ENCODE assay signal across 32 cellular contexts in genomic region chr3:128146201-128146600, GRCh38.
"Had no signal": no experiment of that assay in that cellular context is flagged by ENCODE, and none has a peak within 500 bp of the region (broad histone marks: within the 10 kb centered on the region; RNA-seq: fewer than 3 reads in every experiment).

No MANE protein-coding gene starts in this region.

- H3K4me1 ChIP-seq: SJSA1 had no signal

- H3K4me3 Mint-ChIP-seq: activated CD4-positive, alpha-beta T cell treated with anti-CD3 and anti-CD28 coated beads for 36 hours; activated CD4-positive, alpha-beta T cell treated with anti-CD3 and anti-CD28 coated beads, Interleukin-2, amount 10 ng/mL, durations not matched to agents 7 days and 5 days; activated CD8-positive, alpha-beta T cell treated with anti-CD3 and anti-CD28 coated beads, Interleukin-2, amount 10 ng/mL, durations not matched to agents 7 days and 5 days; activated naive CD4-positive, alpha-beta T cell treated with anti-CD3 and anti-CD28 coated beads, Interleukin-2, amount 10 ng/mL, durations not matched to agents 7 days and 5 days; activated naive CD8-positive, alpha-beta T cell; activated naive CD8-positive, alpha-beta T cell treated with anti-CD3 and anti-CD28 coated beads, Interleukin-2, amount 50 U/mL, for 24 hours; central memory CD8-positive, alpha-beta T cell; T-helper 1 cell treated with Interleukin-12 subunit alpha and Interleukin-12 subunit beta and Interleukin-4 antibody, amounts not matched to agents 30 μg/mL and 1 μg/mL, for 36 hours; T-helper 2 cell treated with Interferon-gamma antibody and Interleukin-4, amounts not matched to agents 5 μg/mL and 100 μg/mL, for 36 hours had no signal

- H3K27ac ChIP-seq: brain microvascular endothelial cell, cardiac muscle cell, SJSA1 had no signal

- ATAC-seq: activated CD4-positive, alpha-beta T cell treated with anti-CD3 and anti-CD28 coated beads for 36 hours; activated CD8-positive, alpha-beta T cell treated with anti-CD3 and anti-CD28 coated beads, Interleukin-2, amount 10 ng/mL, durations not matched to agents 7 days and 5 days; activated naive CD8-positive, alpha-beta T cell treated with anti-CD3 and anti-CD28 coated beads, Interleukin-2, amount 50 U/mL, for 24 hours; Panc1 had no signal

- DNase-seq: activated CD4-positive, alpha-beta T cell treated with anti-CD3 and anti-CD28 coated beads for 36 hours; activated CD4-positive, alpha-beta T cell treated with anti-CD3 and anti-CD28 coated beads, Interleukin-2, amount 10 ng/mL, durations not matched to agents 7 days and 5 days; activated CD4-positive, alpha-beta T cell treated with anti-CD3 and anti-CD28 coated beads, Interleukin-2, amount 50 U/mL, for 48 hours; activated CD8-positive, alpha-beta memory T cell treated with anti-CD3 and anti-CD28 coated beads, Interleukin-2, amount 50 U/mL, for 4 hours; activated CD8-positive, alpha-beta T cell treated with anti-CD3 and anti-CD28 coated beads, Interleukin-2, amount 10 ng/mL, durations not matched to agents 7 days and 5 days; activated effector memory CD4-positive, alpha-beta T cell treated with Interleukin-2 at 50 U/mL for 16 hours; activated naive CD4-positive, alpha-beta T cell treated with anti-CD3 and anti-CD28 coated beads, Interleukin-2, amount 10 ng/mL, durations not matched to agents 7 days and 5 days; activated naive CD8-positive, alpha-beta T cell treated with anti-CD3 and anti-CD28 coated beads, Interleukin-2, amount 50 U/mL, for 24 hours; activated T-cell treated with anti-CD3 and anti-CD28 coated beads, Interleukin-2, amount 50 U/mL, for 48 hours; anterior cingulate cortex; brain microvascular endothelial cell; Karpas-422; NCI-H1105; NCI-H1417 treated with DMSO at 0.1 percent for 48 hours; NCI-H187 treated with DMSO at 0.1 percent for 48 hours; NCI-H2081 treated with DMSO at 0.1 percent for 48 hours; NCI-H226; NCI-H446 treated with DMSO at 0.1 percent for 48 hours; NCI-H524; NCI-H69; NCI-H82; RPMI8226; SHP77 treated with DMSO at 0.1 percent for 48 hours; SK-N-SH had no signal

- H3K4me3 ChIP-seq: cardiac muscle cell, SJSA1 had no signal

- H3K4me2 ChIP-seq: SK-N-SH had no signal

- H3K27ac Mint-ChIP-seq: activated CD4-positive, alpha-beta T cell treated with anti-CD3 and anti-CD28 coated beads for 36 hours; activated CD4-positive, alpha-beta T cell treated with anti-CD3 and anti-CD28 coated beads, Interleukin-2, amount 10 ng/mL, durations not matched to agents 7 days and 5 days; activated CD8-positive, alpha-beta T cell treated with anti-CD3 and anti-CD28 coated beads, Interleukin-2, amount 10 ng/mL, durations not matched to agents 7 days and 5 days; activated naive CD4-positive, alpha-beta T cell treated with anti-CD3 and anti-CD28 coated beads, Interleukin-2, amount 10 ng/mL, durations not matched to agents 7 days and 5 days; activated naive CD8-positive, alpha-beta T cell; activated naive CD8-positive, alpha-beta T cell treated with anti-CD3 and anti-CD28 coated beads, Interleukin-2, amount 50 U/mL, for 24 hours; T-helper 1 cell treated with Interleukin-12 subunit alpha and Interleukin-12 subunit beta and Interleukin-4 antibody, amounts not matched to agents 30 μg/mL and 1 μg/mL, for 36 hours; T-helper 2 cell treated with Interferon-gamma antibody and Interleukin-4, amounts not matched to agents 5 μg/mL and 100 μg/mL, for 36 hours had no signal

- H3K9me3 Mint-ChIP-seq: activated CD4-positive, alpha-beta T cell treated with anti-CD3 and anti-CD28 coated beads, Interleukin-2, amount 10 ng/mL, durations not matched to agents 7 days and 5 days; activated naive CD4-positive, alpha-beta T cell treated with anti-CD3 and anti-CD28 coated beads, Interleukin-2, amount 10 ng/mL, durations not matched to agents 7 days and 5 days; activated naive CD8-positive, alpha-beta T cell treated with anti-CD3 and anti-CD28 coated beads, Interleukin-2, amount 50 U/mL, for 24 hours; central memory CD8-positive, alpha-beta T cell; T-helper 1 cell treated with Interleukin-12 subunit alpha and Interleukin-12 subunit beta and Interleukin-4 antibody, amounts not matched to agents 30 μg/mL and 1 μg/mL, for 36 hours; T-helper 2 cell treated with Interferon-gamma antibody and Interleukin-4, amounts not matched to agents 5 μg/mL and 100 μg/mL, for 36 hours had no signal

- H3K9me3 ChIP-seq: SJSA1, SK-N-SH had no signal

- H3K27me3 ChIP-seq: brain microvascular endothelial cell, SJSA1 had no signal

- FAIRE-seq: TTC549 had no signal

- H3K36me3 Mint-ChIP-seq: activated naive CD4-positive, alpha-beta T cell treated with anti-CD3 and anti-CD28 coated beads, Interleukin-2, amount 10 ng/mL, durations not matched to agents 7 days and 5 days had no signal

- H3K9ac ChIP-seq: SK-N-SH had no signal

- H3K27me3 Mint-ChIP-seq: activated CD4-positive, alpha-beta T cell treated with anti-CD3 and anti-CD28 coated beads for 36 hours; activated CD4-positive, alpha-beta T cell treated with anti-CD3 and anti-CD28 coated beads, Interleukin-2, amount 10 ng/mL, durations not matched to agents 7 days and 5 days; activated naive CD8-positive, alpha-beta T cell; activated naive CD8-positive, alpha-beta T cell treated with anti-CD3 and anti-CD28 coated beads, Interleukin-2, amount 50 U/mL, for 24 hours; central memory CD8-positive, alpha-beta T cell had no signal

- H3K4me1 Mint-ChIP-seq: activated CD4-positive, alpha-beta T cell treated with anti-CD3 and anti-CD28 coated beads for 36 hours; activated naive CD4-positive, alpha-beta T cell treated with anti-CD3 and anti-CD28 coated beads, Interleukin-2, amount 10 ng/mL, durations not matched to agents 7 days and 5 days; activated naive CD8-positive, alpha-beta T cell treated with anti-CD3 and anti-CD28 coated beads, Interleukin-2, amount 50 U/mL, for 24 hours; central memory CD8-positive, alpha-beta T cell had no signal

- H3K36me3 ChIP-seq: brain microvascular endothelial cell, cardiac muscle cell, SJSA1 had no signal
